In the genomic region with DNA sequence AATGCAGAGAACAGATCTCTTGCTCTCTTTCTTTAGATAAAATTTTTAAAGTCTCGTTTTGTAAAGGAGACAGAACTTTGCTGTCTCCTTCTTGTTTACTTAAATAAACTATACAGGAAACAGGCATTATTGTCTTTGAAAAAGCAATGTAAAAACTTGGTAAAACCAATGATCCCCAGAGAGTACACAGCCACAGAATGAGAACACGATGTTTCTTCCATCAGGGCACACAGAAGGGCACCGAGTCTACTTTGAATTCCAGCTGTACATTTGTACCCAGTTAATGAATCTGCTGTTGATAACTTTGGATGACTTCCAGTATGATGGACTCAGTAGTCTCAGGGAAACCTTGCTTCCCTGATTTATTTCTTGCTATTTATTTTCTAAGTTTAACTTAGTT, we compare ENCODE assay signal across 13 cellular contexts. TPM values are rescaled to one million over a fixed set of nuclear protein-coding genes. Genes with fewer than 3 reads are reported as not detected.
A peak's percentile ranks its signal among the peaks of the same experiment; 100 is the strongest.
DNase-seq lines count a peak whose midpoint lies in the region; ATAC-seq, FAIRE-seq and TF ChIP-seq lines count a peak whose summit lies in the region.
"Had no signal": no experiment of that assay in that cellular context is flagged by ENCODE, and none has a peak within 500 bp of the region (broad histone marks: within the 10 kb centered on the region; RNA-seq: fewer than 3 reads in every experiment).

No MANE protein-coding gene starts in this region.

- H3K4me3 ChIP-seq in Peyer's patch (no peak overlapping the region), esophagus squamous epithelium (peak overlapping the region in 2 of 4 donors; percentile 5 to 52), mesodermal cell (ENCODE audit: extremely low read depth, insufficient read depth, low read length, poor library complexity, severe bottlenecking) (no peak overlapping the region), testis (peak overlapping the region in 1 of 2 donors; percentile 34)
- H3K4me3 ChIP-seq: GM12878 had no signal

- H3K4me1 ChIP-seq in Peyer's patch, result peaks cover 0 to 5% (median 0%) of the 10 kb centered on the region in 4 donors
- peaks cover 4 to 59% (median 24%) of the 10 kb centered on the region in 3 donors for H3K4me1 ChIP-seq in esophagus squamous epithelium
- H3K4me1 ChIP-seq in mesodermal cell (ENCODE audit: control insufficient read depth, insufficient read depth, low read length, poor library complexity, severe bottlenecking), result peaks cover 38% of the 10 kb centered on the region
- H3K4me1 ChIP-seq in testis, result peaks cover 24% of the 10 kb centered on the region

- H3K27ac ChIP-seq in Peyer's patch (peak overlapping the region in 3 of 4 donors; percentile 3 to 81 (median 64)), esophagus squamous epithelium (peak overlapping the region; percentile 68 to 87 (median 79)), mesodermal cell (ENCODE audit: low read depth, low read length, severe bottlenecking) (peak overlapping the region; percentile 63), testis (peak overlapping the region; percentile 75 to 89)

- FAIRE-seq in GM19239 (lab: Jason Lieb, UNC), result no peak
- FAIRE-seq: GM12878 had no signal

- intact Hi-C loops in esophagus squamous epithelium (cut with DNase I), result no loop called here
- intact Hi-C loops in testis (cut with DNase I; ENCODE audit: low total_unique reads), result no loop called here

- no peak for ATAC-seq in HG03108 (IDR thresholded peaks at IDR 0.05; ENCODE audit: unreplicated experiment)
- ATAC-seq: activated CD4-positive, alpha-beta T cell treated with anti-CD3 and anti-CD28 coated beads for 36 hours; GM12878; Panc1; T-helper 17 cell had no signal

- H3K36me3 ChIP-seq in Peyer's patch, result no peaks in the 10 kb centered on the region
- no peaks in the 10 kb centered on the region for H3K36me3 ChIP-seq in esophagus squamous epithelium
- H3K36me3 ChIP-seq in mesodermal cell (ENCODE audit: control insufficient read depth, insufficient read depth, low read length), result no peaks in the 10 kb centered on the region
- H3K36me3 ChIP-seq in testis (ENCODE audit: low read depth, missing control alignments), result no peaks in the 10 kb centered on the region

- H3K9me3 ChIP-seq in Peyer's patch, result no peaks in the 10 kb centered on the region
- H3K9me3 ChIP-seq in esophagus squamous epithelium, result no peaks in the 10 kb centered on the region
- no peaks in the 10 kb centered on the region for H3K9me3 ChIP-seq in mesodermal cell (ENCODE audit: control insufficient read depth, low read length)
- no peaks in the 10 kb centered on the region for H3K9me3 ChIP-seq in testis

- DNase-seq in Peyer's patch (no peak), esophagus squamous epithelium (lab: John Stamatoyannopoulos, UW) (no peak), testis (no peak), GM19239 (ENCODE audit: insufficient read length, low spot score) (no peak), HuH-7.5 (ENCODE audit: low spot score) (no peak)
- no peak for DNase-seq in activated T-cell treated with anti-CD3 and anti-CD28 coated beads, Interleukin-2, amount 50 U/mL, for 1 hour
- DNase-seq: activated CD4-positive, alpha-beta T cell treated with anti-CD3 and anti-CD28 coated beads for 36 hours; NCI-H1105; T-helper 17 cell had no signal

- TF ChIP-seq CTCF in Peyer's patch (IDR thresholded peaks at IDR 0.05) (no peak), esophagus squamous epithelium (IDR thresholded peaks at IDR 0.05) (no peak), testis (IDR thresholded peaks at IDR 0.05) (no peak)

- H3K27me3 ChIP-seq in Peyer's patch (no peaks in the 10 kb centered on the region), esophagus squamous epithelium (no peaks in the 10 kb centered on the region), testis (no peaks in the 10 kb centered on the region)

- no peak for TF ChIP-seq POLR2A in Peyer's patch (IDR thresholded peaks at IDR 0.05)
- no peak for TF ChIP-seq POLR2A in esophagus squamous epithelium (IDR thresholded peaks at IDR 0.05)
- TF ChIP-seq POLR2A in testis (IDR thresholded peaks at IDR 0.05), result no peak

- 36 to 49% methylated on average over 3 of the region's 3 CpGs for WGBS in esophagus squamous epithelium, 2 donors
- 76 to 88% methylated on average over 2 of the region's 3 CpGs for WGBS in mesodermal cell (ENCODE audit: insufficient coverage in 2 of 2), 2 experiments
- 18 to 34% methylated on average over 3 of the region's 3 CpGs for WGBS in testis, 2 donors

RNA-seq across cellular contexts. Expression of gene TMEM100, which starts 8.1 kb away (rescaled TPM):
- total RNA-seq in Peyer's patch, result 10 to 100 TPM in 1 of 4 donors, 1 to 10 TPM in 3; 4.4 to 18.2 (median 4.8) TPM
- total RNA-seq in esophagus squamous epithelium, result 1 to 10 TPM in 3 of 4 donors, not detected in 1; 1.1 to 7.8 (median 3.1) TPM
- polyA plus RNA-seq in mesodermal cell (2013, experiment 1 of 2), result 86.9 TPM
- 98.4 TPM for polyA plus RNA-seq in mesodermal cell (2013, experiment 2 of 2)
- 1 to 10 TPM; 3.1 to 4.4 TPM for total RNA-seq in testis
- 5.8 TPM for polyA plus RNA-seq in testis (ENCODE audit: insufficient read depth, low read depth, low replicate concordance)
- total RNA-seq: activated CD4-positive, alpha-beta T cell treated with anti-CD3 and anti-CD28 coated beads for 36 hours; GM12878; T-helper 17 cell had no signal
- polyA plus RNA-seq: GM12878 had no signal

RNA-seq across cellular contexts. Expression of gene PCTP, which starts 20.0 kb away (rescaled TPM):
- total RNA-seq in Peyer's patch (10 to 100 TPM; 16.0 to 35.5 (median 26.5) TPM), esophagus squamous epithelium (10 to 100 TPM in 2 of 4 donors, 1 to 10 TPM in 2; 6.9 to 13.6 (median 9.7) TPM), testis (10 to 100 TPM; 22.6 to 24.0 TPM)
- polyA plus RNA-seq in mesodermal cell (2013, experiment 1 of 2), result 40.8 TPM
- polyA plus RNA-seq in mesodermal cell (2013, experiment 2 of 2), result 35.8 TPM
- polyA plus RNA-seq in testis (ENCODE audit: insufficient read depth, low read depth, low replicate concordance), result 32.0 TPM
